Comparison of ENCODE assay signal across 14 cellular contexts in the genomic region with DNA sequence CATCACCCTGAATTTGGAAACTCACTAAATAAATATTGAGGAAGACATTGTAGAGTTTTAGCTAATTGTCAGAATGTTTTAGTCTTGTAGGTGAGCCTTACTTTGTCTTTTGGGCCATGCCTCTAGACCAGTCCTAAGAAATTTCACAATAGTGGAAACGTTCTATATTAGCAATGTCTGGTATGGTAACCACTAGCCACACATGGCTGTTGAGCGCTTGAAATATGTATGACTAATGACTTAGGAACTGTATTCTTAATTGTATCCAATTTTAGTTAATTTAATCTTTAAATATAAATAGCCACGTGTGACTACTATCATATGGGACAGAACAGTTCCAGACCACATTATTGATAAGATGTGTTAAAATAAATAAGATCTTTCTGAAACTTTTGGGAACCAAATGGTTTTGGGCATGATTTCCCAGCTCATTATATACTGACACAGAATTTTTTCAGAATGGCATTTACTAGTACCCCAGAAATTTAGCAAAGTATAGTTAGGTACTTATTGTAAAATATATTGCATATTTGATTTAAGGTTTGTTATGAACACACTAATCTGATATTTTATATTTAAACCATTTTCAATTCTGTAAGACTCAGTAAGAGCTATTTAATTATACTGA.
DNase-seq lines count a peak whose midpoint lies in the region; ATAC-seq and TF ChIP-seq lines count a peak whose summit lies in the region.
"Had no signal": no experiment of that assay in that cellular context is flagged by ENCODE, and none has a peak within 500 bp of the region (broad histone marks: within the 10 kb centered on the region; RNA-seq: fewer than 3 reads in every experiment).

No MANE protein-coding gene starts in this region.

- CTCF ChIA-PET in CD8-positive, alpha-beta T cell (lab: Charles Lee): interaction anchor here (0.6 kb wide), 1 partner anchor 629 kb away, joined by 3 read pairs; no protein-coding TSS in a partner anchor

- no peaks in the 10 kb centered on the region for H3K9me3 Mint-ChIP-seq in CD8-positive, alpha-beta T cell
- H3K9me3 Mint-ChIP-seq: IgD-negative memory B cell had no signal

- H3K36me3 Mint-ChIP-seq in CD8-positive, alpha-beta T cell: peaks cover 26% of the 10 kb centered on the region

- no peak overlapping the region for H3K4me3 Mint-ChIP-seq in CD8-positive, alpha-beta T cell
- H3K4me3 Mint-ChIP-seq: IgD-negative memory B cell had no signal

- H3K4me1 Mint-ChIP-seq in CD8-positive, alpha-beta T cell (ENCODE audit: low read depth): no peaks in the 10 kb centered on the region
- H3K4me1 Mint-ChIP-seq: IgD-negative memory B cell had no signal

- H4K20me1 ChIP-seq in osteoblast (ENCODE audit: insufficient read depth, low read length): no peaks in the 10 kb centered on the region

- TF ChIP-seq CTCF in cardiac fibroblast (IDR thresholded peaks at IDR 0.05; ENCODE audit: low read depth, low read length): no peak
- no peak for TF ChIP-seq CTCF in osteoblast (IDR thresholded peaks at IDR 0.05; ENCODE audit: extremely low read depth, low read depth, low read length)
- no peak for TF ChIP-seq CTCF in CD8-positive, alpha-beta T cell (IDR thresholded peaks at IDR 0.05)
- TF ChIP-seq CTCF in left ventricle myocardium inferior (IDR thresholded peaks at IDR 0.05; ENCODE audit: borderline replicate concordance): no peak

- H3K27me3 ChIP-seq in osteoblast (ENCODE audit: insufficient read depth, low read length) (no peaks in the 10 kb centered on the region), left ventricle myocardium inferior (ENCODE audit: low read depth) (no peaks in the 10 kb centered on the region)
- no peaks in the 10 kb centered on the region for H3K27me3 ChIP-seq in CD8-positive, alpha-beta T cell (ENCODE audit: insufficient read depth, low read length)
- H3K27me3 ChIP-seq: neutrophil had no signal

- H3K36me3 ChIP-seq in osteoblast (ENCODE audit: insufficient read depth, low read length): no peaks in the 10 kb centered on the region
- H3K36me3 ChIP-seq in CD8-positive, alpha-beta T cell (ENCODE audit: insufficient read depth, low read length): no peaks in the 10 kb centered on the region
- H3K36me3 ChIP-seq in left ventricle myocardium inferior: peaks cover 22% of the 10 kb centered on the region
- H3K36me3 ChIP-seq: neutrophil had no signal

- H3K9me3 ChIP-seq in osteoblast (ENCODE audit: low read depth, low read length): no peaks in the 10 kb centered on the region
- no peaks in the 10 kb centered on the region for H3K9me3 ChIP-seq in CD8-positive, alpha-beta T cell (ENCODE audit: low read length)
- no peaks in the 10 kb centered on the region for H3K9me3 ChIP-seq in left ventricle myocardium inferior (replicated peaks)
- H3K9me3 ChIP-seq: neutrophil had no signal

- no peak for ATAC-seq in CD8-positive, alpha-beta T cell
- no peak for ATAC-seq in HG02588 (IDR thresholded peaks at IDR 0.05; ENCODE audit: unreplicated experiment)
- ATAC-seq: left colon had no signal

- intact Hi-C loops in CD8-positive, alpha-beta T cell (cut with DNase I, micrococcal nuclease): no loop called here
- intact Hi-C loops in left ventricle myocardium inferior (cut with micrococcal nuclease): no loop called here

- H3K27ac Mint-ChIP-seq in CD8-positive, alpha-beta T cell: no peak overlapping the region
- H3K27ac Mint-ChIP-seq: IgD-negative memory B cell had no signal

- POLR2A ChIA-PET in CD8-positive, alpha-beta T cell (lab: Charles Lee): no interaction called here

- H3K27me3 Mint-ChIP-seq in CD8-positive, alpha-beta T cell (ENCODE audit: low read depth): no peaks in the 10 kb centered on the region
- H3K27me3 Mint-ChIP-seq: IgD-negative memory B cell had no signal

- H2AFZ ChIP-seq in osteoblast (ENCODE audit: low read length): no peak overlapping the region

- H3K4me2 ChIP-seq in osteoblast (ENCODE audit: insufficient read depth, low read length): peak overlapping the region; percentile 52

- H3K4me1 ChIP-seq in osteoblast (ENCODE audit: insufficient read depth, low read length) (peaks cover 11% of the 10 kb centered on the region), left ventricle myocardium inferior (no peaks in the 10 kb centered on the region)
- H3K4me1 ChIP-seq in CD8-positive, alpha-beta T cell (ENCODE audit: insufficient read depth, low read length): no peaks in the 10 kb centered on the region

- H3K27ac ChIP-seq in osteoblast (ENCODE audit: low read depth, low read length) (peak overlapping the region; percentile 70), left ventricle myocardium inferior (replicated peaks) (no peak overlapping the region)
- no peak overlapping the region for H3K27ac ChIP-seq in CD8-positive, alpha-beta T cell (ENCODE audit: low read depth, low read length)
- H3K27ac ChIP-seq: neutrophil had no signal

- no peaks in the 10 kb centered on the region for H3K79me2 ChIP-seq in osteoblast (ENCODE audit: insufficient read depth, low read length)

- peak; percentile 94 for DNase-seq in ELR (ENCODE audit: low read depth)
- peak; percentile 25 for DNase-seq in NOMO-1 treated with DMSO at 0.1 percent for 48 hours (lab: John Stamatoyannopoulos, UW; ENCODE audit: unreplicated experiment)
- peak; percentile 83 to 94 for DNase-seq in cardiac fibroblast (ENCODE audit: low read depth in 2 of 2)
- peak; percentile 79 for DNase-seq in osteoblast (ENCODE audit: insufficient read length, low spot score, missing footprints)
- DNase-seq in NCI-H2171 (lab: John Stamatoyannopoulos, UW): no peak
- no peak for DNase-seq in CD8-positive, alpha-beta T cell
- DNase-seq in left ventricle myocardium inferior: no peak
- DNase-seq: erythroblast; left colon; stimulated activated CD4-positive, alpha-beta T cell treated with anti-CD3 and anti-CD28 coated beads, Interleukin-1b, Interleukin-23, amount 100 ng/mL, for 48 hours; stimulated activated naive CD4-positive, alpha-beta T cell had no signal

- no peak overlapping the region for H3K4me3 ChIP-seq in cardiac fibroblast (replicated peaks in 1 of 2; ENCODE audit: low read depth in 2 of 2, low read length in 2 of 2)
- no peak overlapping the region for H3K4me3 ChIP-seq in osteoblast (ENCODE audit: insufficient read depth, low read length)
- no peak overlapping the region for H3K4me3 ChIP-seq in CD8-positive, alpha-beta T cell (ENCODE audit: low read depth, low read length)
- no peak overlapping the region for H3K4me3 ChIP-seq in left ventricle myocardium inferior

Comparison
In these comparisons a context has a peak if more than half of its experiments do, and no peak if none do; other contexts are left out.
1. DNase-seq: peak in ELR (single experiment), NOMO-1 treated with DMSO at 0.1 percent for 48 hours (single experiment), cardiac fibroblast (2 of 2) and osteoblast (single experiment); none in NCI-H2171 (single experiment), CD8-positive, alpha-beta T cell (0 of 7) and left ventricle myocardium inferior (single experiment).